ENCODE assay signal across 17 cellular contexts in genomic region chr16:87499189-87499486, GRCh38. TPM values are rescaled to one million over a fixed set of nuclear protein-coding genes. Genes with fewer than 3 reads are reported as not detected.
DNase-seq lines count a peak whose midpoint lies in the region; ATAC-seq, FAIRE-seq and TF ChIP-seq lines count a peak whose summit lies in the region.
"Had no signal": no experiment of that assay in that cellular context is flagged by ENCODE, and none has a peak within 500 bp of the region (broad histone marks: within the 10 kb centered on the region; RNA-seq: fewer than 3 reads in every experiment).

No MANE protein-coding gene starts in this region.

- H3K4me1 Mint-ChIP-seq in endodermal cell = no peaks in the 10 kb centered on the region

- CTCF ChIA-PET in AG04449 (lab: Yijun Ruan, JAX) = interaction anchor here (1.0 kb wide), 2 partner anchors 136 to 137 kb away, joined by 3 to 4 read pairs; no protein-coding TSS in a partner anchor

- no peaks in the 10 kb centered on the region for H3K36me3 Mint-ChIP-seq in endodermal cell (ENCODE audit: low read depth)
- H3K36me3 Mint-ChIP-seq: activated naive CD8-positive, alpha-beta T cell treated with anti-CD3 and anti-CD28 coated beads for 36 hours had no signal

- ATAC-seq in HG03139 (IDR thresholded peaks at IDR 0.05; ENCODE audit: unreplicated experiment) = no peak
- no peak for ATAC-seq in GM18505 (IDR thresholded peaks at IDR 0.05; ENCODE audit: unreplicated experiment)
- ATAC-seq: heart right ventricle, pancreas, Right ventricle myocardium inferior had no signal

- TF ChIP-seq CTCF in AG04449 (IDR thresholded peaks at IDR 0.05; ENCODE audit: insufficient read depth, low read length, missing control alignments) = no peak
- no peak for TF ChIP-seq CTCF in brain microvascular endothelial cell (IDR thresholded peaks at IDR 0.05; ENCODE audit: low read depth, low read length, missing control alignments)
- no peak for TF ChIP-seq CTCF in endodermal cell (conservative IDR thresholded peaks at IDR 0.05)

- H3K27me3 Mint-ChIP-seq in endodermal cell (ENCODE audit: insufficient read depth) = no peaks in the 10 kb centered on the region

- H3K36me3 ChIP-seq in brain microvascular endothelial cell (replicated peaks) (no peaks in the 10 kb centered on the region), endodermal cell (ENCODE audit: control insufficient read depth, insufficient read depth, low read length) (no peaks in the 10 kb centered on the region)
- H3K36me3 ChIP-seq: heart right ventricle, pancreas had no signal

- no peaks in the 10 kb centered on the region for H3K9me3 ChIP-seq in endodermal cell (ENCODE audit: control insufficient read depth, low read length)
- H3K9me3 ChIP-seq: heart right ventricle, pancreas had no signal

- no peak overlapping the region for H3K4me3 Mint-ChIP-seq in endodermal cell
- H3K4me3 Mint-ChIP-seq: activated naive CD8-positive, alpha-beta T cell treated with anti-CD3 and anti-CD28 coated beads for 36 hours; B cell had no signal

- FAIRE-seq in HTR-8/SVneo (lab: Jason Lieb, UNC) = no peak
- FAIRE-seq: pancreas had no signal

- H3K9me3 Mint-ChIP-seq in endodermal cell = no peaks in the 10 kb centered on the region
- H3K9me3 Mint-ChIP-seq: activated naive CD8-positive, alpha-beta T cell treated with anti-CD3 and anti-CD28 coated beads for 36 hours had no signal

- DNase-seq in AG04449 (ENCODE audit: low read depth, low spot score) = peak; percentile 55
- DNase-seq in HTR-8/SVneo (ENCODE audit: insufficient read length, low spot score) = peak; percentile 33
- DNase-seq in brain microvascular endothelial cell = peak; percentile 78
- DNase-seq in kidney glomerular epithelial cell (lab: John Stamatoyannopoulos, UW) = peak; percentile 91
- DNase-seq in NCI-H1105 treated with DMSO at 0.1 percent for 48 hours (lab: John Stamatoyannopoulos, UW) = no peak
- DNase-seq in endodermal cell = no peak
- DNase-seq: activated naive CD8-positive, alpha-beta T cell treated with anti-CD3 and anti-CD28 coated beads for 36 hours; DND-41; heart right ventricle; mesendoderm; NCI-H1092 treated with DMSO at 0.1 percent for 48 hours; NCI-H510A treated with DMSO at 0.1 percent for 48 hours; pancreas had no signal

- H3K4me3 ChIP-seq in AG04449 (ENCODE audit: low read depth, low read length) = no peak overlapping the region
- no peak overlapping the region for H3K4me3 ChIP-seq in brain microvascular endothelial cell (ENCODE audit: low read depth, low read length)
- H3K4me3 ChIP-seq in endodermal cell (ENCODE audit: low read length) = no peak overlapping the region
- H3K4me3 ChIP-seq: heart right ventricle, pancreas had no signal

- TF ChIP-seq POLR2A in GM18505 (IDR thresholded peaks at IDR 0.05; ENCODE audit: borderline replicate concordance, extremely low read depth, insufficient read depth, insufficient read length) = no peak

- no peak overlapping the region for H3K9ac ChIP-seq in endodermal cell (ENCODE audit: extremely low read depth, low read length, poor library complexity, severe bottlenecking)

- POLR2A ChIA-PET in AG04449 (lab: Yijun Ruan, JAX) = interaction anchor here (0.6 to 1.1 kb wide), 2 partner anchors 22 to 72 kb away, joined by 3 read pairs; no protein-coding TSS in a partner anchor

- H3K27me3 ChIP-seq in brain microvascular endothelial cell (replicated peaks) = no peaks in the 10 kb centered on the region
- H3K27me3 ChIP-seq in endodermal cell (ENCODE audit: control insufficient read depth, insufficient read depth, low read length, poor library complexity, severe bottlenecking) = no peaks in the 10 kb centered on the region
- H3K27me3 ChIP-seq: heart right ventricle, pancreas had no signal

- in situ Hi-C loops in brain microvascular endothelial cell (cut with HindIII; ENCODE audit: low pct_ligation_motif_present, low sequenced_read_pairs) = no loop called here

- H3K4me1 ChIP-seq in endodermal cell (ENCODE audit: control insufficient read depth, insufficient read depth, low read length) = no peaks in the 10 kb centered on the region
- H3K4me1 ChIP-seq: pancreas had no signal

- H3K27ac ChIP-seq in brain microvascular endothelial cell (peak overlapping the region; percentile 56), endodermal cell (ENCODE audit: low read depth, low read length) (no peak overlapping the region)
- H3K27ac ChIP-seq: heart right ventricle, pancreas had no signal

- no peak overlapping the region for H3K27ac Mint-ChIP-seq in endodermal cell
- H3K27ac Mint-ChIP-seq: activated naive CD8-positive, alpha-beta T cell treated with anti-CD3 and anti-CD28 coated beads for 36 hours; B cell had no signal

- 79 to 85% methylated on average over 2 of the region's 2 CpGs for WGBS in endodermal cell (ENCODE audit: insufficient coverage in 1 of 2, insufficient read length in 1 of 2), 2 experiments

RNA-seq across cellular contexts. Expression of gene ZCCHC14, which starts 6.3 kb away (rescaled TPM):
- 10 to 100 TPM; 27.3 to 33.7 TPM for total RNA-seq in endodermal cell
- 32.5 TPM for polyA plus RNA-seq in endodermal cell (2013, experiment 1 of 2)
- polyA plus RNA-seq in endodermal cell (2013, experiment 2 of 2) = 30.0 TPM

Comparison
In these comparisons a context has a peak if more than half of its experiments do, and no peak if none do; other contexts are left out.
1. DNase-seq: peak in AG04449 (single experiment), HTR-8/SVneo (single experiment), brain microvascular endothelial cell (single experiment) and kidney glomerular epithelial cell (single experiment); none in NCI-H1105 treated with DMSO at 0.1 percent for 48 hours (single experiment) and endodermal cell (single experiment).